In the genomic region with DNA sequence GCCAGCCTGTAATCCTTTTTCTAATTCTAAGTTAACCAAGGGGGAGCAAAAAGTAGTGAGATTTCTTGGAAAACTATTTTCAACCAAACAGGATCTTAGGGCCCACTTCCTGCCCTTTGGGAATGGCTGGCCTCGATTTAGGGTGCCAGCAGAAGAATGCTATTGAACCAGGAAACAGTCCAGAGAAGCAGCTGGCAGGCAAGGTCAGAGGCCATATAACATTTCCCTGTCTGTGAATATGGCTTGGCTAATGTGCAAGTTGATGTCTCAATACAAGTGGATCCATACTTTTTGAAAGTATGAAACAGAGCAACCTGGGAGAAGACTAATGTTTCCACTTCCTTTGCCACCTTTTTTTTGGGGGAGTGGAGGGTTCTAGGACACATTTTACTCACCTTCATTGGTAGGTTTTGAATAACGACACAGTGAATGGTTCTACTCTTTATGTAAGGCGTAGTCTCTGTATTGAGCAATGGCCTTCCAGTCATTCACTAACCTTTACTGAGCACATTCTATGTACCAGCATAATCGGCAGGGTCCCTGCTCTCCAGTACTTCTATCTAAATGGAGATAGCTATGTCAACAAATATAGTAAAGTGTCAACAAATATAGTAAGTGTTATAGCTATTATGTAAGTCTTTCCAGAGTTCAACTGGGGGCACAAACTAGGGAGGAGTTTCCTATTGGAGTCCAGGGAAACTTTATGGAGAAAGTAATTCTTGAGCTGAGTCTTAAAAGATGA, we compare ENCODE assay signal across 1 cellular context.
TF ChIP-seq lines count a peak whose summit lies in the region.

No MANE protein-coding gene starts in this region.

TF ChIP-seq in WTC11, 78 proteins besides CTCF, POLR2A, EP300 and RAD21:
- TF ChIP-seq, protein P1, sequence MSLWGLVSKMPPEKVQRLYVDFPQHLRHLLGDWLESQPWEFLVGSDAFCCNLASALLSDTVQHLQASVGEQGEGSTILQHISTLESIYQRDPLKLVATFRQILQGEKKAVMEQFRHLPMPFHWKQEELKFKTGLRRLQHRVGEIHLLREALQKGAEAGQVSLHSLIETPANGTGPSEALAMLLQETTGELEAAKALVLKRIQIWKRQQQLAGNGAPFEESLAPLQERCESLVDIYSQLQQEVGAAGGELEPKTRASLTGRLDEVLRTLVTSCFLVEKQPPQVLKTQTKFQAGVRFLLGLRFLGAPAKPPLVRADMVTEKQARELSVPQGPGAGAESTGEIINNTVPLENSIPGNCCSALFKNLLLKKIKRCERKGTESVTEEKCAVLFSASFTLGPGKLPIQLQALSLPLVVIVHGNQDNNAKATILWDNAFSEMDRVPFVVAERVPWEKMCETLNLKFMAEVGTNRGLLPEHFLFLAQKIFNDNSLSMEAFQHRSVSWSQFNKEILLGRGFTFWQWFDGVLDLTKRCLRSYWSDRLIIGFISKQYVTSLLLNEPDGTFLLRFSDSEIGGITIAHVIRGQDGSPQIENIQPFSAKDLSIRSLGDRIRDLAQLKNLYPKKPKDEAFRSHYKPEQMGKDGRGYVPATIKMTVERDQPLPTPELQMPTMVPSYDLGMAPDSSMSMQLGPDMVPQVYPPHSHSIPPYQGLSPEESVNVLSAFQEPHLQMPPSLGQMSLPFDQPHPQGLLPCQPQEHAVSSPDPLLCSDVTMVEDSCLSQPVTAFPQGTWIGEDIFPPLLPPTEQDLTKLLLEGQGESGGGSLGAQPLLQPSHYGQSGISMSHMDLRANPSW (CRISPR knock-in tag; conservative IDR thresholded peaks at IDR 0.05; ENCODE audit: low read depth): no peak
- no peak for TF ChIP-seq TCF7 (CRISPR knock-in tag; IDR thresholded peaks at IDR 0.05; ENCODE audit: low read depth)
- TF ChIP-seq, protein P2, sequence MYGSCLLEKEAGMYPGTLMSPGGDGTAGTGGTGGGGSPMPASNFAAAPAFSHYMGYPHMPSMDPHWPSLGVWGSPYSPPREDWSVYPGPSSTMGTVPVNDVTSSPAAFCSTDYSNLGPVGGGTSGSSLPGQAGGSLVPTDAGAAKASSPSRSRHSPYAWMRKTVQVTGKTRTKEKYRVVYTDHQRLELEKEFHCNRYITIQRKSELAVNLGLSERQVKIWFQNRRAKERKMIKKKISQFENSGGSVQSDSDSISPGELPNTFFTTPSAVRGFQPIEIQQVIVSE (CRISPR knock-in tag; IDR thresholded peaks at IDR 0.05; ENCODE audit: borderline replicate concordance): no peak
- TF ChIP-seq, protein P3, sequence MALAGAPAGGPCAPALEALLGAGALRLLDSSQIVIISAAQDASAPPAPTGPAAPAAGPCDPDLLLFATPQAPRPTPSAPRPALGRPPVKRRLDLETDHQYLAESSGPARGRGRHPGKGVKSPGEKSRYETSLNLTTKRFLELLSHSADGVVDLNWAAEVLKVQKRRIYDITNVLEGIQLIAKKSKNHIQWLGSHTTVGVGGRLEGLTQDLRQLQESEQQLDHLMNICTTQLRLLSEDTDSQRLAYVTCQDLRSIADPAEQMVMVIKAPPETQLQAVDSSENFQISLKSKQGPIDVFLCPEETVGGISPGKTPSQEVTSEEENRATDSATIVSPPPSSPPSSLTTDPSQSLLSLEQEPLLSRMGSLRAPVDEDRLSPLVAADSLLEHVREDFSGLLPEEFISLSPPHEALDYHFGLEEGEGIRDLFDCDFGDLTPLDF (CRISPR knock-in tag; IDR thresholded peaks at IDR 0.05): no peak
- no peak for TF ChIP-seq TEAD1 (CRISPR knock-in tag; IDR thresholded peaks at IDR 0.05)
- TF ChIP-seq ZNF423 (CRISPR knock-in tag; IDR thresholded peaks at IDR 0.05): no peak
- TF ChIP-seq CREB1 (CRISPR knock-in tag; IDR thresholded peaks at IDR 0.05): no peak
- TF ChIP-seq, protein P4, sequence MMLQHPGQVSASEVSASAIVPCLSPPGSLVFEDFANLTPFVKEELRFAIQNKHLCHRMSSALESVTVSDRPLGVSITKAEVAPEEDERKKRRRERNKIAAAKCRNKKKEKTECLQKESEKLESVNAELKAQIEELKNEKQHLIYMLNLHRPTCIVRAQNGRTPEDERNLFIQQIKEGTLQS (CRISPR knock-in tag; conservative IDR thresholded peaks at IDR 0.05): no peak
TF ChIP-seq in WTC11: peak in this region for 0.
